ENCODE assay signal across 28 cellular contexts in genomic region chr14:29045237-29045636, GRCh38.
"Had no signal": no experiment of that assay in that cellular context is flagged by ENCODE, and none has a peak within 500 bp of the region (broad histone marks: within the 10 kb centered on the region; RNA-seq: fewer than 3 reads in every experiment).

No MANE protein-coding gene starts in this region.

- ATAC-seq: left colon; left lung; lower lobe of right lung; natural killer cell; right cardiac atrium; sciatic nerve; stimulated activated naive B cell treated with anti-CD40 and anti-IgM and Interleukin-4, amounts not matched to agents 10 μg/mL and 1 μg/mL and 100 μg/mL, for 72 hours; stimulated activated naive CD8-positive, alpha-beta T cell treated with anti-CD3 and anti-CD28 coated beads, Interleukin-15, Interleukin-2, amounts not matched to agents 100 U/mL and 50 U/mL, for 24 hours had no signal

- H3K4me1 Mint-ChIP-seq: immature natural killer cell; naive B cell; natural killer cell; nephron progenitor cell; stimulated activated naive B cell treated with anti-CD40 and anti-IgM and Interleukin-4, amounts not matched to agents 10 μg/mL and 1 μg/mL and 100 μg/mL, for 72 hours had no signal

- H3K27me3 Mint-ChIP-seq: naive B cell; progenitor cell of endocrine pancreas; stimulated activated naive B cell treated with anti-CD40 and anti-IgM and Interleukin-4, amounts not matched to agents 10 μg/mL and 1 μg/mL and 100 μg/mL, for 72 hours had no signal

- H3K27ac Mint-ChIP-seq: immature natural killer cell; naive B cell; natural killer cell; nephron progenitor cell; progenitor cell of endocrine pancreas; stimulated activated naive B cell treated with anti-CD40 and anti-IgM and Interleukin-4, amounts not matched to agents 10 μg/mL and 1 μg/mL and 100 μg/mL, for 72 hours had no signal

- H3K4me3 ChIP-seq: left lung, lower lobe of right lung, ovary, skin epidermis, stomach, testis, thyroid gland, transverse colon, uterus had no signal

- FAIRE-seq: islet of Langerhans, kidney had no signal

- H3K36me3 Mint-ChIP-seq: immature natural killer cell; naive B cell; natural killer cell; stimulated activated naive B cell treated with anti-CD40 and anti-IgM and Interleukin-4, amounts not matched to agents 10 μg/mL and 1 μg/mL and 100 μg/mL, for 72 hours had no signal

- H3K4me1 ChIP-seq: left lung, lower lobe of right lung, stomach, testis, thyroid gland, transverse colon, uterus had no signal

- H3K9me3 ChIP-seq: lower lobe of right lung, ovary, testis, thyroid gland had no signal

- H3K27me3 ChIP-seq: left lung, ovary, stomach, testis, thyroid gland, transverse colon, uterus had no signal

- H3K27ac ChIP-seq: left lung, lower lobe of right lung, ovary, skin epidermis, stomach, testis, thyroid gland, transverse colon, uterus had no signal

- H3K4me3 Mint-ChIP-seq: immature natural killer cell; naive B cell; natural killer cell; nephron progenitor cell; stimulated activated naive B cell treated with anti-CD40 and anti-IgM and Interleukin-4, amounts not matched to agents 10 μg/mL and 1 μg/mL and 100 μg/mL, for 72 hours had no signal

- H3K36me3 ChIP-seq: left lung, lower lobe of right lung, ovary, stomach, thyroid gland, transverse colon, uterus had no signal

- DNase-seq: hypothalamus; immature natural killer cell; kidney; left colon; left lung; lower lobe of right lung; mammary epithelial cell; mesenchymal stem cell; naive B cell; natural killer cell; nephron progenitor cell; ovary; right cardiac atrium; stimulated activated CD4-positive, alpha-beta T cell treated with anti-CD3 and anti-CD28 coated beads, Interleukin-12 subunit alpha, Interleukin-12 subunit beta, amount 100 ng/mL, for 4 hours; stimulated activated CD4-positive, alpha-beta T cell treated with anti-CD3 and anti-CD28 coated beads, Interleukin-15, amount 100 ng/mL, for 24 hours; stimulated activated CD4-positive, alpha-beta T cell treated with anti-CD3 and anti-CD28 coated beads, Interleukin-2, amount 100 ng/mL, for 24 hours; stimulated activated CD4-positive, alpha-beta T cell treated with anti-CD3 and anti-CD28 coated beads, Interleukin-4, amount 100 ng/mL, for 1 hour; stimulated activated naive B cell treated with anti-CD40 and anti-IgM and Interleukin-4, amounts not matched to agents 10 μg/mL and 1 μg/mL and 100 μg/mL, for 72 hours; stimulated activated naive CD8-positive, alpha-beta T cell treated with anti-CD3 and anti-CD28 coated beads, Interleukin-15, Interleukin-2, amounts not matched to agents 100 U/mL and 50 U/mL, for 24 hours; stomach; testis; thyroid gland; transverse colon; uterus had no signal
